Comparison of ENCODE assay signal across 1 cellular context in genomic region chr3:157436583-157437300, GRCh38.
A peak's percentile ranks its signal among the peaks of the same experiment; 100 is the strongest.
TF ChIP-seq lines count a peak whose summit lies in the region.

Gene PTX3, plus strand, starts transcription at chr3:157436850. Its CDS starts 84 bp downstream, at chr3:157436934.

TF ChIP-seq in K562, 482 proteins besides CTCF, POLR2A, EP300 and RAD21 (continues in another document):
- TF ChIP-seq CHD7 (IDR thresholded peaks at IDR 0.05; ENCODE audit: low read depth, low read length) = no peak
- TF ChIP-seq ZNF311 (CRISPR knock-in tag; IDR thresholded peaks at IDR 0.05) = no peak
- no peak for TF ChIP-seq NCOA2 (IDR thresholded peaks at IDR 0.05; ENCODE audit: partially characterized antibody in 2 of 2)
- no peak for TF ChIP-seq ELK1 (CRISPR knock-in tag; IDR thresholded peaks at IDR 0.05)
- no peak for TF ChIP-seq STAT6 (CRISPR knock-in tag; IDR thresholded peaks at IDR 0.05)
- TF ChIP-seq ZNF668 (CRISPR knock-in tag; IDR thresholded peaks at IDR 0.05) = no peak
- no peak for TF ChIP-seq HINFP (tag; conservative IDR thresholded peaks at IDR 0.05; ENCODE audit: low read depth)
- TF ChIP-seq PML (IDR thresholded peaks at IDR 0.05; ENCODE audit: low read length) = no peak
- no peak for TF ChIP-seq KDM1A (IDR thresholded peaks at IDR 0.05)
- TF ChIP-seq ZNF253 (CRISPR knock-in tag; conservative IDR thresholded peaks at IDR 0.05) = no peak
- TF ChIP-seq MXD1 (CRISPR knock-in tag; IDR thresholded peaks at IDR 0.05; ENCODE audit: borderline replicate concordance, poor library complexity, severe bottlenecking) = no peak
- TF ChIP-seq CUX1 (CRISPR knock-in tag; IDR thresholded peaks at IDR 0.05) = no peak
- no peak for TF ChIP-seq MCM5 (IDR thresholded peaks at IDR 0.05; ENCODE audit: low read depth)
- no peak for TF ChIP-seq ZNF197 (CRISPR knock-in tag; IDR thresholded peaks at IDR 0.05; ENCODE audit: low read depth)
- no peak for TF ChIP-seq BRD4 (IDR thresholded peaks at IDR 0.05)
- TF ChIP-seq CEBPB (tag; IDR thresholded peaks at IDR 0.05) = peak; percentile 86
- TF ChIP-seq NONO (IDR thresholded peaks at IDR 0.05; ENCODE audit: low read depth in 2 of 2, low read length in 1 of 2) = no peak
- no peak for TF ChIP-seq SIN3A (IDR thresholded peaks at IDR 0.05; ENCODE audit: borderline replicate concordance in 2 of 2, control insufficient read depth in 1 of 2, low read depth in 2 of 2, low read length in 2 of 2)
- TF ChIP-seq FOXK1 (CRISPR knock-in tag; IDR thresholded peaks at IDR 0.05; ENCODE audit: borderline replicate concordance) = no peak
- TF ChIP-seq CBFB (CRISPR knock-in tag; IDR thresholded peaks at IDR 0.05) = no peak
- TF ChIP-seq NR2C2 (CRISPR knock-in tag; IDR thresholded peaks at IDR 0.05) = no peak
- peak; percentile 15; the same call in 1 of the 2 replicates for TF ChIP-seq NR2C2 (tag; IDR thresholded peaks at IDR 0.05)
- TF ChIP-seq BRF2 (IDR thresholded peaks at IDR 0.05; ENCODE audit: borderline replicate concordance, insufficient read depth, insufficient read length) = no peak
- no peak for TF ChIP-seq GATAD2B (IDR thresholded peaks at IDR 0.05; ENCODE audit: borderline replicate concordance)
- no peak for TF ChIP-seq ZNF518B (CRISPR knock-in tag; IDR thresholded peaks at IDR 0.05)
